In genomic region chr20:35285806-35286076, GRCh38 we compare ENCODE assay signal across 1 cellular context.
TF ChIP-seq lines count a peak whose summit lies in the region.

No MANE protein-coding gene starts in this region.

TF ChIP-seq in HepG2, 621 proteins besides CTCF, POLR2A, EP300 and RAD21 (continued from another document):
- peak; percentile 85 for TF ChIP-seq ZHX2 (IDR thresholded peaks at IDR 0.05; ENCODE audit: low read depth)
- no peak for TF ChIP-seq ZHX2 (CRISPR knock-in tag; IDR thresholded peaks at IDR 0.05; ENCODE audit: borderline replicate concordance)
- TF ChIP-seq NFYB (CRISPR knock-in tag; IDR thresholded peaks at IDR 0.05): no peak
- TF ChIP-seq CHD4 (IDR thresholded peaks at IDR 0.05; ENCODE audit: borderline replicate concordance, low read length): peak; percentile 25; the same call in 1 of the 2 replicates
- peak; percentile 33; the same call in 1 of the 2 replicates for TF ChIP-seq ATF7-NPFF (CRISPR knock-in tag; IDR thresholded peaks at IDR 0.05; ENCODE audit: low read depth)
- TF ChIP-seq ATF7 (IDR thresholded peaks at IDR 0.05): peak; percentile 90
- no peak for TF ChIP-seq ATF7 (CRISPR knock-in tag; IDR thresholded peaks at IDR 0.05)
- TF ChIP-seq ISL2 (CRISPR knock-in tag; IDR thresholded peaks at IDR 0.05): no peak
- 0 out of 2 replicates have a peak, but pooled peaks have one; percentile 2 for TF ChIP-seq RERE (CRISPR knock-in tag; IDR thresholded peaks at IDR 0.05; ENCODE audit: low read depth)
- no peak for TF ChIP-seq GMEB1 (CRISPR knock-in tag; IDR thresholded peaks at IDR 0.05; ENCODE audit: borderline replicate concordance)
